ENCODE assay signal across 1 cellular context in the genomic region with DNA sequence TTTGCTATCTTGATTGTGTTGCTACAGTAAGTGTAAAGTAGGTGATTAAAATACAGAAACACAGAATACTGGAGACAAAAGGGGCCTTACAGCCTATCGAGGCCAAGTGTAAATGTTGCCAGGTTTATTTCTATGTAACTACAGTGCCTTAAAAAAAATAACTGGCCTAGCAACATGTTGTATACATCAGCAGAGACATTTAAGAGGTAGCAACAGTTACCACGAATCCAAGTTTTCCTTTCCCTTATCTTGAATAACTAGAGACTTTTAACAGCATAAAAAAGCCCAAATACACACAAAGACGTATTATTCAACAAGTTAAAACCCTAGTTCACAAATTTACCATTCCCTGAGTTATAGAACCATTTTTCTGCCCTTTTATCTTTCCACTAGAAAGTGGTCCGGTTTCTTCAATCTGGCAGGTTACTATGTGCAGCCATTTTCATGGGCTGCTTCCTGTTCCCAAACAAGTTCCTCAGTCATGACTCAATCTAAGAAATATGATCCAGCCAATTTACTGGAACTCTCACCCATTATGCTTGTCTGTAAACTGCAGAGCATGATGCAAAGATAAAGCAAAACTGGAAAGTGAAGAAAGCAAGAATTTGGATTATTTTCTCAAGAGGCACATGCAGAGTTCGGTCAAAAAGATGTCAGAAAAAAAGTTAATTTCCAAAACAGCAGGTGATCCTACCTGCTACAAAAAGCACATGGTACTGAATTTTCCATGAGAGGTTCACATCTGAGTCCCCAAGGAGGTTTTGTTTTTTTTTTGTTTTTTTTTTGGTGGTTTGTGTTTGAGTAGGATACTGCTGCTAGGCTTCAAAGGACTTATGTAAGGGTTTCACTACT.
TF ChIP-seq lines count a peak whose summit lies in the region.

No MANE protein-coding gene starts in this region.

TF ChIP-seq in HepG2, 621 proteins besides CTCF, POLR2A, EP300 and RAD21 (continued from another document):
- TF ChIP-seq, protein P1, sequence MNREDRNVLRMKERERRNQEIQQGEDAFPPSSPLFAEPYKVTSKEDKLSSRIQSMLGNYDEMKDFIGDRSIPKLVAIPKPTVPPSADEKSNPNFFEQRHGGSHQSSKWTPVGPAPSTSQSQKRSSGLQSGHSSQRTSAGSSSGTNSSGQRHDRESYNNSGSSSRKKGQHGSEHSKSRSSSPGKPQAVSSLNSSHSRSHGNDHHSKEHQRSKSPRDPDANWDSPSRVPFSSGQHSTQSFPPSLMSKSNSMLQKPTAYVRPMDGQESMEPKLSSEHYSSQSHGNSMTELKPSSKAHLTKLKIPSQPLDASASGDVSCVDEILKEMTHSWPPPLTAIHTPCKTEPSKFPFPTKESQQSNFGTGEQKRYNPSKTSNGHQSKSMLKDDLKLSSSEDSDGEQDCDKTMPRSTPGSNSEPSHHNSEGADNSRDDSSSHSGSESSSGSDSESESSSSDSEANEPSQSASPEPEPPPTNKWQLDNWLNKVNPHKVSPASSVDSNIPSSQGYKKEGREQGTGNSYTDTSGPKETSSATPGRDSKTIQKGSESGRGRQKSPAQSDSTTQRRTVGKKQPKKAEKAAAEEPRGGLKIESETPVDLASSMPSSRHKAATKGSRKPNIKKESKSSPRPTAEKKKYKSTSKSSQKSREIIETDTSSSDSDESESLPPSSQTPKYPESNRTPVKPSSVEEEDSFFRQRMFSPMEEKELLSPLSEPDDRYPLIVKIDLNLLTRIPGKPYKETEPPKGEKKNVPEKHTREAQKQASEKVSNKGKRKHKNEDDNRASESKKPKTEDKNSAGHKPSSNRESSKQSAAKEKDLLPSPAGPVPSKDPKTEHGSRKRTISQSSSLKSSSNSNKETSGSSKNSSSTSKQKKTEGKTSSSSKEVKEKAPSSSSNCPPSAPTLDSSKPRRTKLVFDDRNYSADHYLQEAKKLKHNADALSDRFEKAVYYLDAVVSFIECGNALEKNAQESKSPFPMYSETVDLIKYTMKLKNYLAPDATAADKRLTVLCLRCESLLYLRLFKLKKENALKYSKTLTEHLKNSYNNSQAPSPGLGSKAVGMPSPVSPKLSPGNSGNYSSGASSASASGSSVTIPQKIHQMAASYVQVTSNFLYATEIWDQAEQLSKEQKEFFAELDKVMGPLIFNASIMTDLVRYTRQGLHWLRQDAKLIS (CRISPR knock-in tag; IDR thresholded peaks at IDR 0.05) = no peak
- TF ChIP-seq FOXA3 (CRISPR knock-in tag; IDR thresholded peaks at IDR 0.05) (peak; percentile 73), SMAD3 (CRISPR knock-in tag; IDR thresholded peaks at IDR 0.05) (peak; percentile 85), MED1 (CRISPR knock-in tag; IDR thresholded peaks at IDR 0.05) (peak; percentile 36; the same call in 1 of the 2 replicates), FOXK1 (CRISPR knock-in tag; IDR thresholded peaks at IDR 0.05; ENCODE audit: borderline replicate concordance, low read depth) (peak; percentile 63), CEBPB (IDR thresholded peaks at IDR 0.05; ENCODE audit: borderline replicate concordance, low read depth, low read length) (peak; percentile 30; the same call in 1 of the 2 replicates), CEBPG (CRISPR knock-in tag; IDR thresholded peaks at IDR 0.05) (peak; percentile 71), TBX3 (IDR thresholded peaks at IDR 0.05; ENCODE audit: borderline replicate concordance) (no peak), ZNF251 (CRISPR knock-in tag; IDR thresholded peaks at IDR 0.05) (no peak), NBN (conservative IDR thresholded peaks at IDR 0.05) (no peak), ZBTB20 (CRISPR knock-in tag; IDR thresholded peaks at IDR 0.05; ENCODE audit: borderline replicate concordance, low read depth) (0 out of 2 replicates have a peak, but pooled peaks have one; percentile 18), ETV5 (CRISPR knock-in tag; IDR thresholded peaks at IDR 0.05; ENCODE audit: borderline replicate concordance) (peak; percentile 53; the same call in 1 of the 2 replicates), TEAD3 (CRISPR knock-in tag; optimal IDR thresholded peaks at IDR 0.05; ENCODE audit: borderline replicate concordance) (peak; percentile 60), ZNF331 (CRISPR knock-in tag; IDR thresholded peaks at IDR 0.05) (0 out of 2 replicates have a peak, but pooled peaks have one; percentile 40), ZKSCAN8 (CRISPR knock-in tag; IDR thresholded peaks at IDR 0.05; ENCODE audit: borderline replicate concordance) (peak; percentile 21; the same call in 1 of the 2 replicates), NFKBIZ (CRISPR knock-in tag; IDR thresholded peaks at IDR 0.05) (peak; percentile 59; the same call in 1 of the 2 replicates)
- TF ChIP-seq, protein P2, sequence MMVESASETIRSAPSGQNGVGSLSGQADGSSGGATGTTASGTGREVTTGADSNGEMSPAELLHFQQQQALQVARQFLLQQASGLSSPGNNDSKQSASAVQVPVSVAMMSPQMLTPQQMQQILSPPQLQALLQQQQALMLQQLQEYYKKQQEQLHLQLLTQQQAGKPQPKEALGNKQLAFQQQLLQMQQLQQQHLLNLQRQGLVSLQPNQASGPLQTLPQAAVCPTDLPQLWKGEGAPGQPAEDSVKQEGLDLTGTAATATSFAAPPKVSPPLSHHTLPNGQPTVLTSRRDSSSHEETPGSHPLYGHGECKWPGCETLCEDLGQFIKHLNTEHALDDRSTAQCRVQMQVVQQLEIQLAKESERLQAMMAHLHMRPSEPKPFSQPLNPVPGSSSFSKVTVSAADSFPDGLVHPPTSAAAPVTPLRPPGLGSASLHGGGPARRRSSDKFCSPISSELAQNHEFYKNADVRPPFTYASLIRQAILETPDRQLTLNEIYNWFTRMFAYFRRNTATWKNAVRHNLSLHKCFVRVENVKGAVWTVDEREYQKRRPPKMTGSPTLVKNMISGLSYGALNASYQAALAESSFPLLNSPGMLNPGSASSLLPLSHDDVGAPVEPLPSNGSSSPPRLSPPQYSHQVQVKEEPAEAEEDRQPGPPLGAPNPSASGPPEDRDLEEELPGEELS (CRISPR knock-in tag; IDR thresholded peaks at IDR 0.05) = peak; percentile 16; the same call in 1 of the 2 replicates
- TF ChIP-seq, protein P3, sequence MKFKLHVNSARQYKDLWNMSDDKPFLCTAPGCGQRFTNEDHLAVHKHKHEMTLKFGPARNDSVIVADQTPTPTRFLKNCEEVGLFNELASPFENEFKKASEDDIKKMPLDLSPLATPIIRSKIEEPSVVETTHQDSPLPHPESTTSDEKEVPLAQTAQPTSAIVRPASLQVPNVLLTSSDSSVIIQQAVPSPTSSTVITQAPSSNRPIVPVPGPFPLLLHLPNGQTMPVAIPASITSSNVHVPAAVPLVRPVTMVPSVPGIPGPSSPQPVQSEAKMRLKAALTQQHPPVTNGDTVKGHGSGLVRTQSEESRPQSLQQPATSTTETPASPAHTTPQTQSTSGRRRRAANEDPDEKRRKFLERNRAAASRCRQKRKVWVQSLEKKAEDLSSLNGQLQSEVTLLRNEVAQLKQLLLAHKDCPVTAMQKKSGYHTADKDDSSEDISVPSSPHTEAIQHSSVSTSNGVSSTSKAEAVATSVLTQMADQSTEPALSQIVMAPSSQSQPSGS (CRISPR knock-in tag; IDR thresholded peaks at IDR 0.05) = peak; percentile 31; the same call in 1 of the 2 replicates
- TF ChIP-seq, protein P4, sequence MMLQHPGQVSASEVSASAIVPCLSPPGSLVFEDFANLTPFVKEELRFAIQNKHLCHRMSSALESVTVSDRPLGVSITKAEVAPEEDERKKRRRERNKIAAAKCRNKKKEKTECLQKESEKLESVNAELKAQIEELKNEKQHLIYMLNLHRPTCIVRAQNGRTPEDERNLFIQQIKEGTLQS (CRISPR knock-in tag; IDR thresholded peaks at IDR 0.05) = peak; percentile 49; the same call in 1 of the 2 replicates
